Comparison of ENCODE assay signal across 10 cellular contexts in genomic region chr2:8986327-8986976, GRCh38. TPM values are rescaled to one million over a fixed set of nuclear protein-coding genes. Genes with fewer than 3 reads are reported as not detected.
DNase-seq lines count a peak whose midpoint lies in the region; FAIRE-seq and TF ChIP-seq lines count a peak whose summit lies in the region.
"Had no signal": no experiment of that assay in that cellular context is flagged by ENCODE, and none has a peak within 500 bp of the region (broad histone marks: within the 10 kb centered on the region; RNA-seq: fewer than 3 reads in every experiment).

No MANE protein-coding gene starts in this region.

- H3K4me3 Mint-ChIP-seq in endodermal cell = no peak overlapping the region
- H3K4me3 Mint-ChIP-seq: natural killer cell treated with Interleukin-12 subunit alpha and Interleukin-12 subunit beta and Interleukin-15 and Interleukin-18, amount 100 ng/mL, for 72 hours; T-cell had no signal

- no peak for TF ChIP-seq POLR2A in GM12892 (IDR thresholded peaks at IDR 0.05; ENCODE audit: low read depth, low read length)

- H3K27ac Mint-ChIP-seq in endodermal cell = no peak overlapping the region
- H3K27ac Mint-ChIP-seq: natural killer cell treated with Interleukin-12 subunit alpha and Interleukin-12 subunit beta and Interleukin-15 and Interleukin-18, amount 100 ng/mL, for 72 hours; T-cell had no signal

- H3K27me3 Mint-ChIP-seq in endodermal cell (ENCODE audit: insufficient read depth) = no peaks in the 10 kb centered on the region

- H3K4me3 ChIP-seq in AG10803 (ENCODE audit: low read length) (no peak overlapping the region), endodermal cell (ENCODE audit: low read length) (no peak overlapping the region)

- H3K9me3 Mint-ChIP-seq in endodermal cell = no peaks in the 10 kb centered on the region
- H3K9me3 Mint-ChIP-seq: natural killer cell treated with Interleukin-12 subunit alpha and Interleukin-12 subunit beta and Interleukin-15 and Interleukin-18, amount 100 ng/mL, for 72 hours; T-cell had no signal

- WGBS in endodermal cell (ENCODE audit: insufficient coverage in 1 of 2, insufficient read length in 1 of 2), 2 experiments = 78 to 79% methylated on average over 9 to 11 of the region's 11 CpGs

- FAIRE-seq in GM12892 (lab: Jason Lieb, UNC) = peak; percentile 21

- no peak for DNase-seq in AG10803 (ENCODE audit: low read depth)
- DNase-seq in GM12892 (ENCODE audit: insufficient read length) = no peak
- peak; percentile 55 for DNase-seq in NCI-H748 (lab: John Stamatoyannopoulos, UW; ENCODE audit: unreplicated experiment)
- peak; percentile 89 for DNase-seq in endodermal cell
- no peak for DNase-seq in activated CD8-positive, alpha-beta memory T cell treated with anti-CD3 and anti-CD28 coated beads for 24 hours
- DNase-seq in NCI-H128 (lab: John Stamatoyannopoulos, UW; ENCODE audit: unreplicated experiment) = no peak
- DNase-seq in globus pallidus (ENCODE audit: low spot score) = no peak
- no peak for DNase-seq in NCI-H524 (lab: John Stamatoyannopoulos, UW)
- DNase-seq: T-cell had no signal

- TF ChIP-seq CTCF in AG10803 (conservative IDR thresholded peaks at IDR 0.05; ENCODE audit: low read length) = peak; percentile 16; the same call in 1 of the 2 replicates
- peak; percentile 82 for TF ChIP-seq CTCF in endodermal cell (conservative IDR thresholded peaks at IDR 0.05)

- peaks cover 10% of the 10 kb centered on the region for H3K4me1 ChIP-seq in endodermal cell (ENCODE audit: control insufficient read depth, insufficient read depth, low read length)

- H3K36me3 ChIP-seq in endodermal cell (ENCODE audit: control insufficient read depth, insufficient read depth, low read length) = no peaks in the 10 kb centered on the region

- no peak overlapping the region for H3K27ac ChIP-seq in endodermal cell (ENCODE audit: low read depth, low read length)

- H3K36me3 Mint-ChIP-seq in endodermal cell (ENCODE audit: low read depth) = no peaks in the 10 kb centered on the region
- H3K36me3 Mint-ChIP-seq: natural killer cell treated with Interleukin-12 subunit alpha and Interleukin-12 subunit beta and Interleukin-15 and Interleukin-18, amount 100 ng/mL, for 72 hours; T-cell had no signal

- no peaks in the 10 kb centered on the region for H3K9me3 ChIP-seq in endodermal cell (ENCODE audit: control insufficient read depth, low read length)

- H3K9ac ChIP-seq in endodermal cell (ENCODE audit: extremely low read depth, low read length, poor library complexity, severe bottlenecking) = no peak overlapping the region

- H3K4me1 Mint-ChIP-seq in endodermal cell = peaks cover 34% of the 10 kb centered on the region
- H3K4me1 Mint-ChIP-seq: T-cell had no signal

- H3K27me3 ChIP-seq in endodermal cell (ENCODE audit: control insufficient read depth, insufficient read depth, low read length, poor library complexity, severe bottlenecking) = no peaks in the 10 kb centered on the region

RNA-seq across cellular contexts. Expression of gene MBOAT2, which starts 17.0 kb away (rescaled TPM):
- polyA plus RNA-seq in GM12892 (2012; ENCODE audit: missing spikeins) = 9.6 TPM
- 10 to 100 TPM; 45.3 to 51.0 TPM for total RNA-seq in endodermal cell
- 64.0 TPM for polyA plus RNA-seq in endodermal cell (2013, experiment 1 of 2)
- polyA plus RNA-seq in endodermal cell (2013, experiment 2 of 2) = 46.7 TPM

Comparison
In these comparisons a context has a peak if more than half of its experiments do, and no peak if none do; other contexts are left out.
1. DNase-seq: peak in NCI-H748 (single experiment) and endodermal cell (single experiment); none in AG10803 (single experiment), GM12892 (single experiment), activated CD8-positive, alpha-beta memory T cell treated with anti-CD3 and anti-CD28 coated beads for 24 hours (single experiment), NCI-H128 (single experiment), globus pallidus (single experiment) and NCI-H524 (0 of 2).